ENCODE assay signal across 33 cellular contexts in genomic region chr3:55911256-55911655, GRCh38.
DNase-seq lines count a peak whose midpoint lies in the region; ATAC-seq and TF ChIP-seq lines count a peak whose summit lies in the region.
"Had no signal": no experiment of that assay in that cellular context is flagged by ENCODE, and none has a peak within 500 bp of the region (broad histone marks: within the 10 kb centered on the region; RNA-seq: fewer than 3 reads in every experiment).

No MANE protein-coding gene starts in this region.

- WGBS in SK-N-SH (ENCODE audit: low lambda C conversion rate) = 55% methylated on average over 4 of the region's 4 CpGs
- WGBS in trophoblast cell (ENCODE audit: extremely low coverage, insufficient coverage, insufficient read length) = no CpG with 5 or more reads among the region's 4 CpGs

- H4K91ac ChIP-seq in trophoblast cell (ENCODE audit: low read depth, low read length) = no peak overlapping the region

- H4K20me1 ChIP-seq in SK-N-SH (ENCODE audit: insufficient read depth) = no peaks in the 10 kb centered on the region
- H4K20me1 ChIP-seq: BLaER1; BLaER1 treated with 17β-estradiol and CSF1 and Interleukin-3, amounts not matched to agents 10 nM and 100 nM had no signal

- no peak overlapping the region for H2AK5ac ChIP-seq in trophoblast cell (ENCODE audit: low read length)

- DNase-seq in SK-N-SH (no peak), mesothelial cell of epicardium (ENCODE audit: low spot score in 2 of 2, unreplicated experiment in 2 of 2) (no peak), trophoblast cell (peak; percentile 73 to 84), cortex of kidney (lab: John Stamatoyannopoulos, UW) (no peak)
- no peak for DNase-seq in effector CD4-positive, alpha-beta T cell
- DNase-seq: 8988T; ACHN; AML-193; BE2C; C1 segment of cervical spinal cord; Caco-2; Calu3; CD4-positive, alpha-beta memory T cell; CD4-positive, alpha-beta T cell; CD4-positive, CD25-positive, alpha-beta regulatory T cell; CD8-positive, alpha-beta memory T cell; CD8-positive, alpha-beta T cell; COR-L47; DMS 273 treated with DMSO at 0.1 percent for 48 hours; DMS153; DMS53; DMS79; DMS79 treated with DMSO at 0.1 percent for 48 hours; DND-41; EL had no signal

- no peak for TF ChIP-seq CTCF in SK-N-SH (IDR thresholded peaks at IDR 0.05)
- no peak for TF ChIP-seq CTCF in mesothelial cell of epicardium (IDR thresholded peaks at IDR 0.05; ENCODE audit: unreplicated experiment)

- no peaks in the 10 kb centered on the region for H3K36me3 ChIP-seq in SK-N-SH (replicated peaks in 1 of 2; ENCODE audit: control insufficient read depth in 1 of 2, insufficient read depth in 2 of 2, low read length in 1 of 2)
- no peaks in the 10 kb centered on the region for H3K36me3 ChIP-seq in trophoblast cell (ENCODE audit: control insufficient read depth in 1 of 2, insufficient read depth in 2 of 2, low read length in 2 of 2)
- H3K36me3 ChIP-seq: BE2C; BLaER1; BLaER1 treated with 17β-estradiol and CSF1 and Interleukin-3, amounts not matched to agents 10 nM and 100 nM had no signal

- H3K36me3 Mint-ChIP-seq in mesothelial cell of epicardium = no peaks in the 10 kb centered on the region
- H3K36me3 Mint-ChIP-seq: CD14-positive monocyte; CD4-positive, alpha-beta memory T cell; CD4-positive, CD25-positive, alpha-beta regulatory T cell; CD8-positive, alpha-beta memory T cell; CD8-positive, alpha-beta T cell had no signal

- H3K79me2 ChIP-seq in SK-N-SH (ENCODE audit: insufficient read depth) (no peaks in the 10 kb centered on the region), trophoblast cell (ENCODE audit: control insufficient read depth, insufficient read depth, low read length, poor library complexity) (no peaks in the 10 kb centered on the region)

- H3K27ac Mint-ChIP-seq in mesothelial cell of epicardium = peak overlapping the region; percentile 70
- H3K27ac Mint-ChIP-seq: B cell; CD14-positive monocyte; CD4-positive, alpha-beta memory T cell; CD4-positive, alpha-beta T cell; CD4-positive, CD25-positive, alpha-beta regulatory T cell; CD8-positive, alpha-beta T cell had no signal

- H3K4me1 ChIP-seq in SK-N-SH (ENCODE audit: control insufficient read depth in 1 of 2, insufficient read depth in 2 of 2, low read depth in 1 of 2, low read length in 1 of 2) (peaks cover 0 to 3% of the 10 kb centered on the region in 2 experiments; a peak in 1 of 4 replicates), trophoblast cell (ENCODE audit: control insufficient read depth in 1 of 2, insufficient read depth in 2 of 2, low read length in 2 of 2) (peaks cover 8 to 17% of the 10 kb centered on the region in 2 experiments)
- H3K4me1 ChIP-seq: A549; BE2C; BLaER1; BLaER1 treated with 17β-estradiol and CSF1 and Interleukin-3, amounts not matched to agents 10 nM and 100 nM; Caco-2 had no signal

- no peak overlapping the region for H3K18ac ChIP-seq in trophoblast cell (ENCODE audit: low read length)

- H3K27me3 Mint-ChIP-seq in mesothelial cell of epicardium (ENCODE audit: low read depth) = no peaks in the 10 kb centered on the region
- H3K27me3 Mint-ChIP-seq: CD4-positive, alpha-beta memory T cell; CD4-positive, alpha-beta T cell; CD8-positive, alpha-beta memory T cell had no signal

- POLR2A ChIA-PET in SK-N-SH (lab: Yijun Ruan, JAX) = no interaction called here

- H3K4me3 ChIP-seq in SK-N-SH (ENCODE audit: low read depth in 2 of 2, low read length in 1 of 2) (no peak overlapping the region), trophoblast cell (ENCODE audit: low read depth, low read length) (no peak overlapping the region)
- H3K4me3 ChIP-seq: A549; BLaER1; BLaER1 treated with 17β-estradiol and CSF1 and Interleukin-3, amounts not matched to agents 10 nM and 100 nM had no signal

- CTCF ChIA-PET in SK-N-SH (lab: Yijun Ruan, JAX) = no interaction called here

- H3K9me2 ChIP-seq in SK-N-SH = no peaks in the 10 kb centered on the region

- no peak overlapping the region for H4K12ac ChIP-seq in trophoblast cell (ENCODE audit: low read depth, low read length)

- no peaks in the 10 kb centered on the region for H3K27me3 ChIP-seq in SK-N-SH (ENCODE audit: insufficient read depth)
- no peaks in the 10 kb centered on the region for H3K27me3 ChIP-seq in trophoblast cell (ENCODE audit: insufficient read depth, low read length)
- H3K27me3 ChIP-seq: BE2C; BLaER1; BLaER1 treated with 17β-estradiol and CSF1 and Interleukin-3, amounts not matched to agents 10 nM and 100 nM had no signal

- H2BK120ac ChIP-seq in trophoblast cell (ENCODE audit: insufficient read depth, low read length, poor library complexity) = no peak overlapping the region

- no peak for TF ChIP-seq RAD21 in SK-N-SH (IDR thresholded peaks at IDR 0.05; ENCODE audit: low read length)

- no peak for ATAC-seq in SK-N-SH treated with all-trans-retinoic acid at 6 μM for 48 hours
- ATAC-seq: A549; CD8-positive, alpha-beta T cell had no signal

- H3K4me2 ChIP-seq in SK-N-SH (no peak overlapping the region), trophoblast cell (ENCODE audit: low read length) (no peak overlapping the region)
- H3K4me2 ChIP-seq: A549; BLaER1; BLaER1 treated with 17β-estradiol and CSF1 and Interleukin-3, amounts not matched to agents 10 nM and 100 nM had no signal

- peaks cover 22% of the 10 kb centered on the region for H3K4me1 Mint-ChIP-seq in mesothelial cell of epicardium
- H3K4me1 Mint-ChIP-seq: B cell; CD14-positive monocyte; CD4-positive, alpha-beta memory T cell; CD4-positive, CD25-positive, alpha-beta regulatory T cell; CD8-positive, alpha-beta memory T cell had no signal

- no peak overlapping the region for H2BK5ac ChIP-seq in trophoblast cell (ENCODE audit: low read depth, low read length, poor library complexity)

- H2BK12ac ChIP-seq in trophoblast cell (ENCODE audit: low read length) = no peak overlapping the region

- H3K4me3 Mint-ChIP-seq in mesothelial cell of epicardium = no peak overlapping the region
- H3K4me3 Mint-ChIP-seq: B cell; CD14-positive monocyte; CD4-positive, alpha-beta memory T cell; CD4-positive, alpha-beta T cell; CD4-positive, CD25-positive, alpha-beta regulatory T cell; CD8-positive, alpha-beta memory T cell; CD8-positive, alpha-beta T cell had no signal

- H3F3A ChIP-seq in SK-N-SH (replicated peaks; ENCODE audit: insufficient read depth) = no peaks in the 10 kb centered on the region

- H3K9me3 Mint-ChIP-seq in mesothelial cell of epicardium = no peaks in the 10 kb centered on the region
- H3K9me3 Mint-ChIP-seq: CD8-positive, alpha-beta T cell had no signal

- H3K9me3 ChIP-seq in SK-N-SH = no peaks in the 10 kb centered on the region
- no peaks in the 10 kb centered on the region for H3K9me3 ChIP-seq in trophoblast cell (ENCODE audit: insufficient read depth, low read depth, low read length)
- H3K9me3 ChIP-seq: A549; BE2C; BLaER1; BLaER1 treated with 17β-estradiol and CSF1 and Interleukin-3, amounts not matched to agents 10 nM and 100 nM; Caco-2 had no signal

- H2AFZ ChIP-seq in SK-N-SH (ENCODE audit: low read depth) = no peak overlapping the region
- H2AFZ ChIP-seq in trophoblast cell (ENCODE audit: insufficient read depth, low read length, poor library complexity) = no peak overlapping the region

- H3K79me1 ChIP-seq in trophoblast cell (ENCODE audit: low read length) = peaks cover 5% of the 10 kb centered on the region

- H3K9ac ChIP-seq in SK-N-SH = no peak overlapping the region
- no peak overlapping the region for H3K9ac ChIP-seq in trophoblast cell (ENCODE audit: low read length)
- H3K9ac ChIP-seq: BLaER1; BLaER1 treated with 17β-estradiol and CSF1 and Interleukin-3, amounts not matched to agents 10 nM and 100 nM had no signal

- H3K27ac ChIP-seq in SK-N-SH (ENCODE audit: low read depth in 2 of 2, low read length in 1 of 2) (no peak overlapping the region), trophoblast cell (ENCODE audit: low read depth, low read length) (peak overlapping the region; percentile 40)
- H3K27ac ChIP-seq: 22Rv1; A549; BLaER1; BLaER1 treated with 17β-estradiol and CSF1 and Interleukin-3, amounts not matched to agents 10 nM and 100 nM; C4-2B had no signal

- no peak overlapping the region for H3K23ac ChIP-seq in trophoblast cell (ENCODE audit: low read length)

- H3K4ac ChIP-seq in trophoblast cell (ENCODE audit: low read depth, low read length) = no peak overlapping the region

- H3K14ac ChIP-seq in trophoblast cell (ENCODE audit: low read length) = no peak overlapping the region

- TF ChIP-seq EP300 in SK-N-SH (IDR thresholded peaks at IDR 0.05; ENCODE audit: borderline replicate concordance in 1 of 2, low read depth in 1 of 2, low read length in 1 of 2) = no peak

- no peak overlapping the region for H4K8ac ChIP-seq in trophoblast cell (ENCODE audit: low read depth, low read length)

TF ChIP-seq in SK-N-SH treated with all-trans-retinoic acid at 6 μM for 48 hours, 23 proteins besides CTCF, POLR2A, EP300 and RAD21:
- TF ChIP-seq TOX (CRISPR knock-in tag; IDR thresholded peaks at IDR 0.05; ENCODE audit: borderline replicate concordance) = no peak
- TF ChIP-seq ZNF8 (CRISPR knock-in tag; IDR thresholded peaks at IDR 0.05) = no peak
- TF ChIP-seq ISL1 (CRISPR knock-in tag; IDR thresholded peaks at IDR 0.05) = 0 out of 2 replicates have a peak, but pooled peaks have one; percentile 11
- TF ChIP-seq ESRRG (CRISPR knock-in tag; IDR thresholded peaks at IDR 0.05) = no peak
- no peak for TF ChIP-seq ZC3H10 (CRISPR knock-in tag; IDR thresholded peaks at IDR 0.05)

TF ChIP-seq in SK-N-SH, 30 proteins besides CTCF, POLR2A, EP300 and RAD21:
- TF ChIP-seq FOSL2 (IDR thresholded peaks at IDR 0.05; ENCODE audit: borderline replicate concordance, low read depth) (no peak), USF1 (IDR thresholded peaks at IDR 0.05; ENCODE audit: borderline replicate concordance, low read depth) (no peak), MEF2A (IDR thresholded peaks at IDR 0.05; ENCODE audit: borderline replicate concordance, low read depth) (no peak), JUND (IDR thresholded peaks at IDR 0.05) (no peak), TAF1 (IDR thresholded peaks at IDR 0.05; ENCODE audit: borderline replicate concordance, low read depth, low read length) (no peak), GATA2 (CRISPR knock-in tag; IDR thresholded peaks at IDR 0.05) (no peak), TCF12 (IDR thresholded peaks at IDR 0.05) (no peak), RFX5 (IDR thresholded peaks at IDR 0.05; ENCODE audit: low read length) (no peak), YY1 (IDR thresholded peaks at IDR 0.05; ENCODE audit: low read depth) (no peak)

Comparison
In these comparisons a context has a peak if more than half of its experiments do, and no peak if none do; other contexts are left out.
1. DNase-seq: peak in trophoblast cell (2 of 2); none in SK-N-SH (single experiment), mesothelial cell of epicardium (0 of 2), cortex of kidney (single experiment) and effector CD4-positive, alpha-beta T cell (single experiment).